Comparison of ENCODE assay signal across 1 cellular context in the genomic region with DNA sequence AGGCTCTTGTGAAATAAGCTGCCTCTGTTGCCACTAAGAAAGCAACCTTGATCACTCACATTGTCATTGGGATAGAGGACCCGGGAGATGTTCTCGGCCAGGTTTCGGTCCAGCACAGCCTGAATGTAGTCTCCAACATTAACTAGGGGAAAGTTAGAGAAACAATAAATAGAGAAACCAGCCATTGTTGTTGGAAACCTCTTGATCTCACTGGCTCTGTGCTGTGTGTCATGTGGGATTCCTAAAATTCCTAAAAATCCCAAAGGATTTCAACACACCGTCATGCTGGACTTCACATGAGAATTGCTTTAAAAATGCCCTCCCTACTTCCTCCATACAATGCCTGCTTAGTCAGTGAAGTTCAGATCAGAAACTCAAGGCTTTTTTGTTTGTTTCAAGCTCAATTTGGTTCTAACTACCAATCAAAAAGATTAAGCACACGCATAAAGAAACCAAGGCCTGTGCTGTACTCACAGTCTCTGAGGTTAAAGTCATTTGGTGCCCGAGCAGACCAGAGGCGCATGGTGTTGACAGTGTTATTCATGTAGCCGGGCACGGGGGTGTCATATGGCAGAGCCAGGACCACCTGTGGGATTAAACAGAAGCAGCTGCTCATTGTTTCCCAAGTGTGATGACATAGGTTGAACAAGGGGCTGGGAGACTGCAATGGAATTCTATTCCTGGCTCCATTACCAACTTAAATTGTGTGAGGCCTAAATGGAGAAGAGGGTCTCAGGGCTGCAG.
TF ChIP-seq lines count a peak whose summit lies in the region.

No MANE protein-coding gene starts in this region.

TF ChIP-seq in HepG2, 621 proteins besides CTCF, POLR2A, EP300 and RAD21 (continued from another document):
- peak; percentile 71 for TF ChIP-seq ARID5B (CRISPR knock-in tag; IDR thresholded peaks at IDR 0.05)
- no peak for TF ChIP-seq HOXD1 (CRISPR knock-in tag; IDR thresholded peaks at IDR 0.05)
- peak; percentile 19; the same call in 1 of the 2 replicates for TF ChIP-seq SP5 (CRISPR knock-in tag; IDR thresholded peaks at IDR 0.05; ENCODE audit: borderline replicate concordance, low read depth)
- TF ChIP-seq GATAD2A (CRISPR knock-in tag; IDR thresholded peaks at IDR 0.05), result peak; percentile 33; the same call in 1 of the 2 replicates
- TF ChIP-seq CEBPB (IDR thresholded peaks at IDR 0.05; ENCODE audit: borderline replicate concordance, low read depth, low read length), result peak; percentile 50; the same call in 1 of the 2 replicates
- no peak for TF ChIP-seq NFE2 (CRISPR knock-in tag; IDR thresholded peaks at IDR 0.05)
- TF ChIP-seq ASH2L (IDR thresholded peaks at IDR 0.05; ENCODE audit: insufficient read length, low read depth, low read length), result peak; percentile 38
- peak; percentile 95 for TF ChIP-seq SOX5 (CRISPR knock-in tag; IDR thresholded peaks at IDR 0.05; ENCODE audit: borderline replicate concordance)
- TF ChIP-seq TGIF2 (CRISPR knock-in tag; IDR thresholded peaks at IDR 0.05), result 0 out of 2 replicates have a peak, but pooled peaks have one; percentile 31
- TF ChIP-seq SAP130 (CRISPR knock-in tag; IDR thresholded peaks at IDR 0.05; ENCODE audit: low read depth), result peak; percentile 67
- TF ChIP-seq PPARG (CRISPR knock-in tag; conservative IDR thresholded peaks at IDR 0.05), result peak; percentile 60; the same call in 1 of the 2 replicates
- TF ChIP-seq CEBPG (CRISPR knock-in tag; IDR thresholded peaks at IDR 0.05), result peak; percentile 72
- TF ChIP-seq ZNF282 (IDR thresholded peaks at IDR 0.05; ENCODE audit: partially characterized antibody), result no peak
- TF ChIP-seq, protein P1, sequence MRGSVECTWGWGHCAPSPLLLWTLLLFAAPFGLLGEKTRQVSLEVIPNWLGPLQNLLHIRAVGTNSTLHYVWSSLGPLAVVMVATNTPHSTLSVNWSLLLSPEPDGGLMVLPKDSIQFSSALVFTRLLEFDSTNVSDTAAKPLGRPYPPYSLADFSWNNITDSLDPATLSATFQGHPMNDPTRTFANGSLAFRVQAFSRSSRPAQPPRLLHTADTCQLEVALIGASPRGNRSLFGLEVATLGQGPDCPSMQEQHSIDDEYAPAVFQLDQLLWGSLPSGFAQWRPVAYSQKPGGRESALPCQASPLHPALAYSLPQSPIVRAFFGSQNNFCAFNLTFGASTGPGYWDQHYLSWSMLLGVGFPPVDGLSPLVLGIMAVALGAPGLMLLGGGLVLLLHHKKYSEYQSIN (CRISPR knock-in tag; IDR thresholded peaks at IDR 0.05; ENCODE audit: borderline replicate concordance), result no peak
